ENCODE assay signal across 1 cellular context in the genomic region with DNA sequence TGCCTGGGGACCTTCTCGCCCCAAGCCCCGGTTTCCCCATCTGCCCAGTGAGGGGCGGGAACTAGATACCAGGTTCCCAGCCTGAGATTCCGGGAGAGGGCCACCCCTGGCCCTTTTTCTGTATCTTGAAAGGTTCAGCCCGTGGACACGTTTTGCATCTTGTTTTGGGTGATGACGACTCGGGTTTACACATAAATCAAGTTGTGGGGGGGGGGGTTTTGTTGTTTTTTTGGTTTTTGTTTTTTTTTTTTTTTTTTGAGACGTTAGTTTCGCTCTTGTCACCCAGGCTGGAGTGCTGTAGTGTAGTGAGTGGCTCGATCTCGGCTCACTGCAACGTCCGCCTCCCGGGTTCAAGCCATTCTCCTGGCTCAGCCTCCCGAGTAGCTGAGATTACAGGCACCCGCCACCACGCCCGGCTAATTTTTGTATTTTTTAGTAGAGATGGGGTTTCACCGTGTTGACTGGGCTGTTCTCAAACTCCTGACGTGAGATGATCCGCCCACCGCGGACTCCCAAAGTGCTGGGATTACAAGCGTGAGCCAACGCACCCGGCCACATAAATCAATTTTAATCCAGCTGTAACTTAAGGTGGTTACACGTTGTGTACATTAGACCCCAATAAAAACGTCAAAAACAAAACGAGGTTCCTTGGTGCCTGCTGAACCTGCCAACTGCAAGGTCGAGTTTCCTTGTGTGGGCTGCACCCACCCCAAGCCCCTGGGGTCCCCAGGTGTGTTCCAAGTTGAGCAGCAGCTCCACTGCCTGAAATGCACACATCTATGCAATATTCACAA.
TF ChIP-seq lines count a peak whose summit lies in the region.

No MANE protein-coding gene starts in this region.

TF ChIP-seq in GM23338, 12 proteins besides CTCF, POLR2A, EP300 and RAD21 (continued from another document):
- TF ChIP-seq, protein P1, sequence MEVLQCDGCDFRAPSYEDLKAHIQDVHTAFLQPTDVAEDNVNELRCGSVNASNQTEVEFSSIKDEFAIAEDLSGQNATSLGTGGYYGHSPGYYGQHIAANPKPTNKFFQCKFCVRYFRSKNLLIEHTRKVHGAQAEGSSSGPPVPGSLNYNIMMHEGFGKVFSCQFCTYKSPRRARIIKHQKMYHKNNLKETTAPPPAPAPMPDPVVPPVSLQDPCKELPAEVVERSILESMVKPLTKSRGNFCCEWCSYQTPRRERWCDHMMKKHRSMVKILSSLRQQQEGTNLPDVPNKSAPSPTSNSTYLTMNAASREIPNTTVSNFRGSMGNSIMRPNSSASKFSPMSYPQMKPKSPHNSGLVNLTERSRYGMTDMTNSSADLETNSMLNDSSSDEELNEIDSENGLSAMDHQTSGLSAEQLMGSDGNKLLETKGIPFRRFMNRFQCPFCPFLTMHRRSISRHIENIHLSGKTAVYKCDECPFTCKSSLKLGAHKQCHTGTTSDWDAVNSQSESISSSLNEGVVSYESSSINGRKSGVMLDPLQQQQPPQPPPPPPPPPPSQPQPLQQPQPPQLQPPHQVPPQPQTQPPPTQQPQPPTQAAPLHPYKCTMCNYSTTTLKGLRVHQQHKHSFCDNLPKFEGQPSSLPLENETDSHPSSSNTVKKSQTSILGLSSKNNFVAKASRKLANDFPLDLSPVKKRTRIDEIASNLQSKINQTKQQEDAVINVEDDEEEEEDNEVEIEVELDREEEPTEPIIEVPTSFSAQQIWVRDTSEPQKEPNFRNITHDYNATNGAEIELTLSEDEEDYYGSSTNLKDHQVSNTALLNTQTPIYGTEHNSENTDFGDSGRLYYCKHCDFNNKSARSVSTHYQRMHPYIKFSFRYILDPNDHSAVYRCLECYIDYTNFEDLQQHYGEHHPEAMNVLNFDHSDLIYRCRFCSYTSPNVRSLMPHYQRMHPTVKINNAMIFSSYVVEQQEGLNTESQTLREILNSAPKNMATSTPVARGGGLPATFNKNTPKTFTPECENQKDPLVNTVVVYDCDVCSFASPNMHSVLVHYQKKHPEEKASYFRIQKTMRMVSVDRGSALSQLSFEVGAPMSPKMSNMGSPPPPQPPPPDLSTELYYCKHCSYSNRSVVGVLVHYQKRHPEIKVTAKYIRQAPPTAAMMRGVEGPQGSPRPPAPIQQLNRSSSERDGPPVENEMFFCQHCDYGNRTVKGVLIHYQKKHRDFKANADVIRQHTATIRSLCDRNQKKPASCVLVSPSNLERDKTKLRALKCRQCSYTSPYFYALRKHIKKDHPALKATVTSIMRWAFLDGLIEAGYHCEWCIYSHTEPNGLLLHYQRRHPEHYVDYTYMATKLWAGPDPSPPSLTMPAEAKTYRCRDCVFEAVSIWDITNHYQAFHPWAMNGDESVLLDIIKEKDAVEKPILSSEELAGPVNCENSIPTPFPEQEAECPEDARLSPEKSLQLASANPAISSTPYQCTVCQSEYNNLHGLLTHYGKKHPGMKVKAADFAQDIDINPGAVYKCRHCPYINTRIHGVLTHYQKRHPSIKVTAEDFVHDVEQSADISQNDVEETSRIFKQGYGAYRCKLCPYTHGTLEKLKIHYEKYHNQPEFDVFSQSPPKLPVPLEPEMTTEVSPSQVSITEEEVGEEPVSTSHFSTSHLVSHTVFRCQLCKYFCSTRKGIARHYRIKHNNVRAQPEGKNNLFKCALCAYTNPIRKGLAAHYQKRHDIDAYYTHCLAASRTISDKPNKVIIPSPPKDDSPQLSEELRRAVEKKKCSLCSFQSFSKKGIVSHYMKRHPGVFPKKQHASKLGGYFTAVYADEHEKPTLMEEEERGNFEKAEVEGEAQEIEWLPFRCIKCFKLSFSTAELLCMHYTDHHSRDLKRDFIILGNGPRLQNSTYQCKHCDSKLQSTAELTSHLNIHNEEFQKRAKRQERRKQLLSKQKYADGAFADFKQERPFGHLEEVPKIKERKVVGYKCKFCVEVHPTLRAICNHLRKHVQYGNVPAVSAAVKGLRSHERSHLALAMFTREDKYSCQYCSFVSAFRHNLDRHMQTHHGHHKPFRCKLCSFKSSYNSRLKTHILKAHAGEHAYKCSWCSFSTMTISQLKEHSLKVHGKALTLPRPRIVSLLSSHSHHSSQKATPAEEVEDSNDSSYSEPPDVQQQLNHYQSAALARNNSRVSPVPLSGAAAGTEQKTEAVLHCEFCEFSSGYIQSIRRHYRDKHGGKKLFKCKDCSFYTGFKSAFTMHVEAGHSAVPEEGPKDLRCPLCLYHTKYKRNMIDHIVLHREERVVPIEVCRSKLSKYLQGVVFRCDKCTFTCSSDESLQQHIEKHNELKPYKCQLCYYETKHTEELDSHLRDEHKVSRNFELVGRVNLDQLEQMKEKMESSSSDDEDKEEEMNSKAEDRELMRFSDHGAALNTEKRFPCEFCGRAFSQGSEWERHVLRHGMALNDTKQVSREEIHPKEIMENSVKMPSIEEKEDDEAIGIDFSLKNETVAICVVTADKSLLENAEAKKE (CRISPR knock-in tag; IDR thresholded peaks at IDR 0.05) = no peak
TF ChIP-seq in GM23338: peak in this region for 0.
